2 cellular contexts compared by ENCODE assay signal in genomic region chr17:78976907-78977680, GRCh38.
TF ChIP-seq lines count a peak whose summit lies in the region.

No MANE protein-coding gene starts in this region.

TF ChIP-seq in IMR-90, 13 proteins besides CTCF, POLR2A, EP300 and RAD21:
- TF ChIP-seq FOS (IDR thresholded peaks at IDR 0.05; ENCODE audit: low read depth, low read length) (no peak), NFE2L2 (IDR thresholded peaks at IDR 0.05; ENCODE audit: low read depth, low read length) (no peak), MAZ (IDR thresholded peaks at IDR 0.05; ENCODE audit: borderline replicate concordance, low read depth, low read length) (no peak), USF2 (IDR thresholded peaks at IDR 0.05; ENCODE audit: low read depth, low read length) (no peak), ELK1 (IDR thresholded peaks at IDR 0.05; ENCODE audit: borderline replicate concordance, low read depth, low read length) (no peak), SMC3 (IDR thresholded peaks at IDR 0.05; ENCODE audit: low read depth, low read length) (no peak), MAFK (IDR thresholded peaks at IDR 0.05; ENCODE audit: low read depth, low read length) (no peak)

TF ChIP-seq in K562, 482 proteins besides CTCF, POLR2A, EP300 and RAD21:
- TF ChIP-seq SMAD3 (CRISPR knock-in tag; conservative IDR thresholded peaks at IDR 0.05) (no peak), SPI1 (IDR thresholded peaks at IDR 0.05; ENCODE audit: borderline replicate concordance, low read depth, low read length) (0 out of 2 replicates have a peak, but pooled peaks have one; percentile 36)
